8 cellular contexts compared by ENCODE assay signal in the genomic region with DNA sequence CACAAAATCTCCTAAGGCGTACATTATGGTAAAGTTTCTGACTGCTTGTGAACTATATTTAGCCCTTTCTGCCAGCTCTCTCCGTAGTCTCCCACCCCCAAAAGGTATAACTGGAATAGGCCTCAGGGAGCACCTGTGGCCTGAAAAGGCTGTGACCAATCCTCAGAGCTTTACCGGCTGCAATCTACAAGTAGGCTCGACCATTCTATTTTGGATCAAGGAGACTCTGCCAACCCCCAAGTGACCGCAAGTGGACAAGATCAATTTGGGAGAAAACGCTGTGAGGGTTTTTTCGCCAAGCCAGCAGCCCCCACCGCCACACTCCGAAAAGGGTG. TPM values are rescaled to one million over a fixed set of nuclear protein-coding genes. Genes with fewer than 3 reads are reported as not detected.
A peak's percentile ranks its signal among the peaks of the same experiment; 100 is the strongest.
DNase-seq lines count a peak whose midpoint lies in the region; TF ChIP-seq lines count a peak whose summit lies in the region.

No MANE protein-coding gene starts in this region.

- H3K27me3 Mint-ChIP-seq in activated naive CD4-positive, alpha-beta T cell treated with anti-CD3 and anti-CD28 coated beads for 36 hours (ENCODE audit: low read depth): no peaks in the 10 kb centered on the region

- peaks cover 18% of the 10 kb centered on the region for H3K36me3 Mint-ChIP-seq in activated naive CD4-positive, alpha-beta T cell treated with anti-CD3 and anti-CD28 coated beads for 36 hours (ENCODE audit: low read depth)

- TF ChIP-seq CTCF in ascending aorta (IDR thresholded peaks at IDR 0.05): no peak
- no peak for TF ChIP-seq CTCF in thyroid gland (IDR thresholded peaks at IDR 0.05)

- H3K27me3 ChIP-seq in ascending aorta (no peaks in the 10 kb centered on the region), layer of hippocampus (ENCODE audit: control insufficient read depth, insufficient read depth, low read length) (no peaks in the 10 kb centered on the region), thyroid gland (no peaks in the 10 kb centered on the region)

- H3K9me3 Mint-ChIP-seq in activated naive CD4-positive, alpha-beta T cell treated with anti-CD3 and anti-CD28 coated beads for 36 hours: no peaks in the 10 kb centered on the region

- TF ChIP-seq POLR2A in thyroid gland (IDR thresholded peaks at IDR 0.05): no peak

- H3K36me3 ChIP-seq in ascending aorta (no peaks in the 10 kb centered on the region), thyroid gland (no peaks in the 10 kb centered on the region)

- H3K4me3 ChIP-seq in ascending aorta (peak overlapping the region; percentile 96 to 99), thyroid gland (replicated peaks in 1 of 3) (peak overlapping the region; percentile 57 to 81 (median 70))

- H3K4me1 ChIP-seq in ascending aorta: peaks cover 8 to 38% of the 10 kb centered on the region in 2 donors
- peaks cover 61 to 76% of the 10 kb centered on the region in 2 donors for H3K4me1 ChIP-seq in thyroid gland

- CTCF ChIA-PET in activated naive CD4-positive, alpha-beta T cell treated with anti-CD3 and anti-CD28 coated beads for 36 hours (lab: Charles Lee): interaction anchor here (1.6 to 1.9 kb wide), 3 partner anchors 13 to 19 kb away, joined by 6 to 7 read pairs (median 6); no protein-coding TSS in a partner anchor

- 4 to 9% methylated on average over 6 to 9 of the region's 9 CpGs for WGBS in thyroid gland, 2 donors

- H3K27ac Mint-ChIP-seq in activated naive CD4-positive, alpha-beta T cell treated with anti-CD3 and anti-CD28 coated beads for 36 hours: peak overlapping the region; percentile 98

- H3K4me1 Mint-ChIP-seq in activated naive CD4-positive, alpha-beta T cell treated with anti-CD3 and anti-CD28 coated beads for 36 hours (ENCODE audit: low read depth): peaks cover 70% of the 10 kb centered on the region

- DNase-seq in activated naive CD4-positive, alpha-beta T cell treated with anti-CD3 and anti-CD28 coated beads for 36 hours: no peak
- no peak for DNase-seq in activated naive CD4-positive, alpha-beta T cell treated with Interleukin-2 at 50 U/mL for 16 hours
- no peak for DNase-seq in ascending aorta (ENCODE audit: low spot score in 2 of 2)
- DNase-seq in thyroid gland: no peak
- DNase-seq in NCI-H128 (lab: John Stamatoyannopoulos, UW; ENCODE audit: unreplicated experiment): no peak
- no peak for DNase-seq in mucosa of gallbladder (ENCODE audit: low spot score)
- DNase-seq in stimulated activated CD4-positive, alpha-beta T cell treated with anti-CD3 and anti-CD28 coated beads, Interleukin-2, amount 100 ng/mL, for 24 hours: no peak

- peak overlapping the region; percentile 90 for H3K4me3 Mint-ChIP-seq in activated naive CD4-positive, alpha-beta T cell treated with anti-CD3 and anti-CD28 coated beads for 36 hours

- intact Hi-C loops in activated naive CD4-positive, alpha-beta T cell treated with anti-CD3 and anti-CD28 coated beads for 36 hours (cut with micrococcal nuclease): loop anchor here (5.0 to 10.0 kb wide), 3 partner anchors 300 to 1950 kb away; a partner anchor contains a TSS
- intact Hi-C loops in ascending aorta (cut with DNase I): loop anchor here (2.0 to 10.0 kb wide), 5 partner anchors 21 to 587 kb away; a partner anchor contains a TSS
- intact Hi-C loops in thyroid gland (cut with DNase I): no loop called here

- H3K9me3 ChIP-seq in ascending aorta: no peaks in the 10 kb centered on the region
- H3K9me3 ChIP-seq in thyroid gland: no peaks in the 10 kb centered on the region

- H3K27ac ChIP-seq in ascending aorta (peak overlapping the region; percentile 85 to 96), layer of hippocampus (ENCODE audit: low read depth, low read length) (peak overlapping the region; percentile 73), thyroid gland (peak overlapping the region; percentile 77 to 93 (median 93))

RNA-seq across cellular contexts. Expression of a gene that starts 1.2 kb away (rescaled TPM):
- 10 to 100 TPM; 41.1 to 43.2 TPM for total RNA-seq in activated naive CD4-positive, alpha-beta T cell treated with anti-CD3 and anti-CD28 coated beads for 36 hours
- total RNA-seq in ascending aorta (12.3 TPM), thyroid gland (10 to 100 TPM; 15.8 to 28.9 (median 22.8) TPM), mucosa of gallbladder (18.2 TPM)

RNA-seq across cellular contexts. Expression of a gene that starts 32.0 kb away (rescaled TPM):
- 1 to 10 TPM; 5.2 to 5.8 TPM for total RNA-seq in activated naive CD4-positive, alpha-beta T cell treated with anti-CD3 and anti-CD28 coated beads for 36 hours
- total RNA-seq in ascending aorta: 28.4 TPM
- 100 to 1,000 TPM in 3 of 4 donors, 10 to 100 TPM in 1; 98.8 to 204 (median 125) TPM for total RNA-seq in thyroid gland
- total RNA-seq in mucosa of gallbladder: 61.5 TPM
